2 cellular contexts compared by ENCODE assay signal in the genomic region with DNA sequence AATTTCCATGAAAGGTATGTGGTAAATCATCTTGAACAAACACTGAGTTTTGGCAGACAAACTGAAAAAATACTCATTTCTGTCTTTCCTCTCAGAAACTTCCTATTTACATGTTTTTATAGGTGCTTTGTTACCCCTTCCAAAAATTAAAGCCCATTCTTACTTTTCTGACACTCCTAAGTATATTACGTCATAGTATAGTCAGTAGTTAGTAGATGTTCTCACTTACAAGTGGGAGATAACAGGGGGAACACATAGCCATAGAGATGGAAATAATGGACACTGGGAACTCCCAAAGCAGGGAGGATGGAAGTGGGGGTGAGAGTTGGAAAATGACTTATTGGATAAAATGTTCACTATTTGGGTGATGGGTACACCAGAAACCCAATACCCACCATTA.
TF ChIP-seq lines count a peak whose summit lies in the region.

No MANE protein-coding gene starts in this region.

TF ChIP-seq in HepG2, 621 proteins besides CTCF, POLR2A, EP300 and RAD21:
- peak; percentile 83 for TF ChIP-seq ATF7 (IDR thresholded peaks at IDR 0.05)
- TF ChIP-seq ATF7 (CRISPR knock-in tag; IDR thresholded peaks at IDR 0.05), result no peak
- TF ChIP-seq, protein P1, sequence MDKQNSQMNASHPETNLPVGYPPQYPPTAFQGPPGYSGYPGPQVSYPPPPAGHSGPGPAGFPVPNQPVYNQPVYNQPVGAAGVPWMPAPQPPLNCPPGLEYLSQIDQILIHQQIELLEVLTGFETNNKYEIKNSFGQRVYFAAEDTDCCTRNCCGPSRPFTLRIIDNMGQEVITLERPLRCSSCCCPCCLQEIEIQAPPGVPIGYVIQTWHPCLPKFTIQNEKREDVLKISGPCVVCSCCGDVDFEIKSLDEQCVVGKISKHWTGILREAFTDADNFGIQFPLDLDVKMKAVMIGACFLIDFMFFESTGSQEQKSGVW (CRISPR knock-in tag; IDR thresholded peaks at IDR 0.05; ENCODE audit: borderline replicate concordance), result no peak
- peak; percentile 53; the same call in 1 of the 2 replicates for TF ChIP-seq CREB1 (IDR thresholded peaks at IDR 0.05)
- TF ChIP-seq CREB1 (CRISPR knock-in tag; IDR thresholded peaks at IDR 0.05), result no peak

TF ChIP-seq in IMR-90, 13 proteins besides CTCF, POLR2A, EP300 and RAD21:
- TF ChIP-seq, protein P2, sequence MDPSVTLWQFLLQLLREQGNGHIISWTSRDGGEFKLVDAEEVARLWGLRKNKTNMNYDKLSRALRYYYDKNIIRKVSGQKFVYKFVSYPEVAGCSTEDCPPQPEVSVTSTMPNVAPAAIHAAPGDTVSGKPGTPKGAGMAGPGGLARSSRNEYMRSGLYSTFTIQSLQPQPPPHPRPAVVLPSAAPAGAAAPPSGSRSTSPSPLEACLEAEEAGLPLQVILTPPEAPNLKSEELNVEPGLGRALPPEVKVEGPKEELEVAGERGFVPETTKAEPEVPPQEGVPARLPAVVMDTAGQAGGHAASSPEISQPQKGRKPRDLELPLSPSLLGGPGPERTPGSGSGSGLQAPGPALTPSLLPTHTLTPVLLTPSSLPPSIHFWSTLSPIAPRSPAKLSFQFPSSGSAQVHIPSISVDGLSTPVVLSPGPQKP (IDR thresholded peaks at IDR 0.05; ENCODE audit: borderline replicate concordance, low read depth, low read length), result no peak
- TF ChIP-seq MAZ (IDR thresholded peaks at IDR 0.05; ENCODE audit: borderline replicate concordance, low read depth, low read length) (no peak), RCOR1 (IDR thresholded peaks at IDR 0.05; ENCODE audit: insufficient replicate concordance, low read length) (no peak), CEBPB (IDR thresholded peaks at IDR 0.05; ENCODE audit: low read depth, low read length) (peak; percentile 46; the same call in 1 of the 2 replicates)
